In the genomic region with DNA sequence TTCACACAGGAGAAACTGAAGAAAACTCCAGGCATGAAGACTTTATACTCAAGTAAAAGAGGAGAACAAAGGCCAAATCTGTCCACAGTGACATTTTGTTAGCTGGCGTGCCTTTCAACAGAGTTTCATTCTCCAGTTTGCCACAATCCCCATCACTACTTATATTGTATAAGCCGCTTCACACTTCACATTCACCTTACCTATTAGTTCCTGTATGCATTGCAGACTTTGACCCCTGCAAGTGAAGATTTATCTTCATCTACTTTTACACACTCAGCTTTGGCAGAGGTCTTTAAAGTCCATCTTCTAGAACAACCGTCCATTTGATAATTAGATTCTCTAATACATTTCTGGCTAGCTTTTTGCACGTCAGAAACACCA, we compare ENCODE assay signal across 27 cellular contexts. TPM values are rescaled to one million over a fixed set of nuclear protein-coding genes. Genes with fewer than 3 reads are reported as not detected.
A peak's percentile ranks its signal among the peaks of the same experiment; 100 is the strongest.
DNase-seq lines count a peak whose midpoint lies in the region; ATAC-seq and TF ChIP-seq lines count a peak whose summit lies in the region.
"Had no signal": no experiment of that assay in that cellular context is flagged by ENCODE, and none has a peak within 500 bp of the region (broad histone marks: within the 10 kb centered on the region; RNA-seq: fewer than 3 reads in every experiment).

No MANE protein-coding gene starts in this region.

- no peak for TF ChIP-seq RAD21 in HCT116 (IDR thresholded peaks at IDR 0.05; ENCODE audit: low read depth)

- no peaks in the 10 kb centered on the region for H3K36me3 Mint-ChIP-seq in Caco-2 (ENCODE audit: insufficient read depth, unreplicated experiment)
- H3K36me3 Mint-ChIP-seq: memory B cell had no signal

- H3K79me2 ChIP-seq in HCT116 (ENCODE audit: insufficient read depth, low read length) (no peaks in the 10 kb centered on the region), osteoblast (ENCODE audit: insufficient read depth, low read length) (no peaks in the 10 kb centered on the region)
- H3K79me2 ChIP-seq: parathyroid adenoma had no signal

- 0 out of 2 replicates have a peak, but pooled peaks cover 5% of the 10 kb centered on the region for H3K9me2 ChIP-seq in HCT116 (ENCODE audit: insufficient read depth)

- peaks cover 12% of the 10 kb centered on the region for H3K4me1 Mint-ChIP-seq in Caco-2 (ENCODE audit: low read depth, unreplicated experiment)

- RAD21 ChIA-PET in HCT116 (lab: Charles Lee; ENCODE audit: low non-redundant PET in 1 of 2, low total read pairs in 2 of 2, uncharacterized antibody in 2 of 2, unreplicated experiment in 2 of 2), result no interaction called here

- DNase-seq in Caco-2 (no peak), HCT116 (ENCODE audit: low read depth, low spot score) (no peak), RWPE2 (ENCODE audit: low spot score) (no peak), osteoblast (ENCODE audit: insufficient read length, low spot score, missing footprints) (no peak), NCI-H1092 treated with DMSO at 0.1 percent for 48 hours (lab: John Stamatoyannopoulos, UW) (no peak), dorsolateral prefrontal cortex (no peak)
- DNase-seq: ACHN; activated CD4-positive, alpha-beta memory T cell treated with anti-CD3 and anti-CD28 coated beads, Interleukin-2, amount 10 ng/mL, durations not matched to agents 7 days and 5 days; activated CD8-positive, alpha-beta memory T cell treated with anti-CD3 and anti-CD28 coated beads, Interleukin-2, amount 50 U/mL, for 48 hours; adrenal gland; CD8-positive, alpha-beta memory T cell; DMS 273 treated with DMSO at 0.1 percent for 48 hours; gastrocnemius medialis; NCI-H1930; NCI-H524 treated with DMSO at 0.1 percent for 48 hours; nephron progenitor cell; retina; Right ventricle myocardium superior; spleen; stimulated activated CD4-positive, alpha-beta T cell treated with anti-CD3 and anti-CD28 coated beads, Interleukin-2, amount 100 ng/mL, for 24 hours had no signal

- peak overlapping the region; percentile 29 for H2AFZ ChIP-seq in HCT116 (ENCODE audit: low read depth, low read length, poor library complexity, severe bottlenecking)
- no peak overlapping the region for H2AFZ ChIP-seq in osteoblast (ENCODE audit: low read length)
- H2AFZ ChIP-seq: parathyroid adenoma had no signal

- H3K27me3 ChIP-seq in Caco-2 (replicated peaks; ENCODE audit: control insufficient read depth, insufficient read depth, low read length), result no peaks in the 10 kb centered on the region
- H3K27me3 ChIP-seq in HCT116 (ENCODE audit: insufficient read depth, low read length), result no peaks in the 10 kb centered on the region
- H3K27me3 ChIP-seq in RWPE2 (ENCODE audit: insufficient read depth, poor library complexity, severe bottlenecking), result no peaks in the 10 kb centered on the region
- H3K27me3 ChIP-seq in osteoblast (ENCODE audit: insufficient read depth, low read length), result no peaks in the 10 kb centered on the region
- H3K27me3 ChIP-seq in dorsolateral prefrontal cortex, result no peaks in the 10 kb centered on the region
- H3K27me3 ChIP-seq: adrenal gland, gastrocnemius medialis, spleen had no signal

- intact Hi-C loops in Caco-2 (cut with micrococcal nuclease; ENCODE audit: unreplicated experiment) (loop anchor here (1.0 to 5.0 kb wide), 3 partner anchors 12 to 59 kb away; partner anchors contain the start of gene TANK), HCT116 (cut with micrococcal nuclease) (no loop called here), dorsolateral prefrontal cortex (cut with DNase I) (no loop called here)

- BruUV-seq in Caco-2 (replicated peaks; lab: Mats Ljungman, UMichigan) (no TSS peak), HCT116 (replicated peaks; lab: Mats Ljungman, UMichigan) (no TSS peak)

- POLR2A ChIA-PET in Caco-2 (lab: Charles Lee), result no interaction called here
- POLR2A ChIA-PET in HCT116 (lab: Charles Lee), result no interaction called here

- no peak overlapping the region for H3K4me3 ChIP-seq in Caco-2 (ENCODE audit: low read depth, low read length)
- H3K4me3 ChIP-seq in HCT116 (replicated peaks in 1 of 2; ENCODE audit: low read depth in 1 of 2, low read length in 2 of 2), result no peak overlapping the region
- no peak overlapping the region for H3K4me3 ChIP-seq in RWPE2 (ENCODE audit: severe bottlenecking)
- H3K4me3 ChIP-seq in osteoblast (ENCODE audit: insufficient read depth, low read length), result no peak overlapping the region
- H3K4me3 ChIP-seq in dorsolateral prefrontal cortex, result no peak overlapping the region
- H3K4me3 ChIP-seq: adrenal gland, gastrocnemius medialis, spleen, thoracic aorta had no signal

- H3K9me3 ChIP-seq in Caco-2, result no peaks in the 10 kb centered on the region
- H3K9me3 ChIP-seq in HCT116 (ENCODE audit: control insufficient read depth in 1 of 2, insufficient read depth in 1 of 2, low read depth in 1 of 2, low read length in 2 of 2), result no peaks in the 10 kb centered on the region
- no peaks in the 10 kb centered on the region for H3K9me3 ChIP-seq in RWPE2 (ENCODE audit: severe bottlenecking)
- H3K9me3 ChIP-seq in osteoblast (ENCODE audit: low read depth, low read length), result no peaks in the 10 kb centered on the region
- H3K9me3 ChIP-seq: adrenal gland, gastrocnemius medialis, spleen, thoracic aorta had no signal

- ATAC-seq in HCT116 (no peak), RWPE2 (ENCODE audit: low read depth) (no peak), HG03196 (IDR thresholded peaks at IDR 0.05; ENCODE audit: unreplicated experiment) (no peak)
- ATAC-seq: gastrocnemius medialis had no signal

- H3K9me3 Mint-ChIP-seq in Caco-2 (ENCODE audit: unreplicated experiment), result peaks cover 6% of the 10 kb centered on the region
- H3K9me3 Mint-ChIP-seq: activated CD4-positive, alpha-beta memory T cell treated with anti-CD3 and anti-CD28 coated beads, Interleukin-2, amount 10 ng/mL, durations not matched to agents 7 days and 5 days; activated naive CD4-positive, alpha-beta T cell treated with anti-CD3 and anti-CD28 coated beads for 36 hours; central memory CD8-positive, alpha-beta T cell had no signal

- no peak for TF ChIP-seq POLR2A in HCT116 (IDR thresholded peaks at IDR 0.05; ENCODE audit: borderline replicate concordance, extremely low read depth, insufficient read depth, insufficient read length)

- peaks cover 17% of the 10 kb centered on the region for H3K4me1 ChIP-seq in Caco-2
- H3K4me1 ChIP-seq in HCT116 (ENCODE audit: control insufficient read depth in 1 of 2, insufficient read depth in 2 of 2, low read length in 2 of 2), result peaks cover 9 to 15% of the 10 kb centered on the region in 2 experiments; a peak in 2 of 4 replicates
- H3K4me1 ChIP-seq in RWPE2 (ENCODE audit: insufficient read depth, poor library complexity, severe bottlenecking), result peaks cover 25% of the 10 kb centered on the region
- H3K4me1 ChIP-seq in osteoblast (ENCODE audit: insufficient read depth, low read length), result peaks cover 23% of the 10 kb centered on the region
- H3K4me1 ChIP-seq: gastrocnemius medialis, parathyroid adenoma, spleen had no signal

- H4K20me1 ChIP-seq in HCT116 (ENCODE audit: insufficient read depth) (no peaks in the 10 kb centered on the region; the same call in 1 of the 2 replicates), osteoblast (ENCODE audit: insufficient read depth, low read length) (no peaks in the 10 kb centered on the region)

- no peak overlapping the region for H3K9ac ChIP-seq in HCT116 (ENCODE audit: low read length)
- H3K9ac ChIP-seq: parathyroid adenoma had no signal

- H3K4me2 ChIP-seq in HCT116 (ENCODE audit: low read length) (no peak overlapping the region), osteoblast (ENCODE audit: insufficient read depth, low read length) (peak overlapping the region; percentile 11)

- peak overlapping the region; percentile 58 for H3K27ac Mint-ChIP-seq in Caco-2 (ENCODE audit: unreplicated experiment)
- H3K27ac Mint-ChIP-seq: nephron progenitor cell; stimulated activated naive CD8-positive, alpha-beta T cell treated with anti-CD3 and anti-CD28 coated beads, Interleukin-15, amount 100 ng/mL, for 72 hours had no signal

- H3K27ac ChIP-seq in HCT116 (ENCODE audit: low read depth, low read length) (no peak overlapping the region), RWPE2 (ENCODE audit: poor library complexity, severe bottlenecking) (peak overlapping the region; percentile 57), osteoblast (ENCODE audit: low read depth, low read length) (no peak overlapping the region), dorsolateral prefrontal cortex (no peak overlapping the region)
- H3K27ac ChIP-seq: adrenal gland, parathyroid adenoma, spleen had no signal

- H3K4me3 Mint-ChIP-seq in Caco-2 (ENCODE audit: unreplicated experiment), result no peak overlapping the region
- H3K4me3 Mint-ChIP-seq: activated naive CD4-positive, alpha-beta T cell treated with anti-CD3 and anti-CD28 coated beads for 36 hours; central memory CD8-positive, alpha-beta T cell; nephron progenitor cell had no signal

- CTCF ChIA-PET in Caco-2 (lab: Charles Lee) (no interaction called here), HCT116 (lab: Charles Lee) (no interaction called here)

- H3K27me3 Mint-ChIP-seq in Caco-2 (ENCODE audit: insufficient read depth, unreplicated experiment), result no peaks in the 10 kb centered on the region
- H3K27me3 Mint-ChIP-seq: central memory CD8-positive, alpha-beta T cell; memory B cell; stimulated activated naive CD8-positive, alpha-beta T cell treated with anti-CD3 and anti-CD28 coated beads, Interleukin-15, amount 100 ng/mL, for 72 hours had no signal

- TF ChIP-seq CTCF in Caco-2 (IDR thresholded peaks at IDR 0.05; ENCODE audit: insufficient read depth in 1 of 2, low read depth in 1 of 2, low read length in 1 of 2, severe bottlenecking in 1 of 2, unreplicated experiment in 1 of 2) (no peak), HCT116 (IDR thresholded peaks at IDR 0.05 in 2 of 3, conservative IDR thresholded peaks at IDR 0.05 in 1 of 3; ENCODE audit: borderline replicate concordance in 1 of 3, insufficient read depth in 1 of 3, low read depth in 2 of 3, low read length in 2 of 3) (no peak), RWPE2 (IDR thresholded peaks at IDR 0.05; ENCODE audit: poor library complexity, severe bottlenecking) (no peak), osteoblast (IDR thresholded peaks at IDR 0.05; ENCODE audit: extremely low read depth, low read depth, low read length) (no peak), dorsolateral prefrontal cortex (IDR thresholded peaks at IDR 0.05 in 54 of 56, conservative IDR thresholded peaks at IDR 0.05 in 2 of 56; ENCODE audit: low read depth in 1 of 56, partially characterized antibody in 56 of 56) (no peak)

- no peaks in the 10 kb centered on the region for H3K36me3 ChIP-seq in Caco-2 (ENCODE audit: control insufficient read depth, insufficient read depth, low read length)
- no peaks in the 10 kb centered on the region for H3K36me3 ChIP-seq in HCT116 (ENCODE audit: control insufficient read depth in 1 of 2, insufficient read depth in 2 of 2, low read length in 2 of 2)
- no peaks in the 10 kb centered on the region for H3K36me3 ChIP-seq in RWPE2 (ENCODE audit: low read depth)
- H3K36me3 ChIP-seq in osteoblast (ENCODE audit: insufficient read depth, low read length), result no peaks in the 10 kb centered on the region
- H3K36me3 ChIP-seq: adrenal gland, gastrocnemius medialis, spleen, thoracic aorta had no signal

TF ChIP-seq in HCT116, 20 proteins besides CTCF, POLR2A, EP300 and RAD21 (continues in another document):
- TF ChIP-seq EZH2 (IDR thresholded peaks at IDR 0.05), result no peak
- TF ChIP-seq ZFX (IDR thresholded peaks at IDR 0.05), result no peak
- no peak for TF ChIP-seq ELF1 (IDR thresholded peaks at IDR 0.05; ENCODE audit: borderline replicate concordance, low read depth)

RNA-seq across cellular contexts. Expression of gene TANK, which starts 56.8 kb away (rescaled TPM):
- total RNA-seq in Caco-2 (2022) (42.7 and 56.0 TPM in 2 replicates), HCT116 (2021; ENCODE audit: unreplicated experiment) (52.5 TPM), osteoblast (112 and 127 TPM in 2 replicates), dorsolateral prefrontal cortex (10 to 100 TPM; 31.0 to 62.5 (median 45.1) TPM)
- 20.7 and 34.5 TPM in 2 replicates for polyA plus RNA-seq in HCT116 (2012)
